Comparison of ENCODE assay signal across 8 cellular contexts in the genomic region with DNA sequence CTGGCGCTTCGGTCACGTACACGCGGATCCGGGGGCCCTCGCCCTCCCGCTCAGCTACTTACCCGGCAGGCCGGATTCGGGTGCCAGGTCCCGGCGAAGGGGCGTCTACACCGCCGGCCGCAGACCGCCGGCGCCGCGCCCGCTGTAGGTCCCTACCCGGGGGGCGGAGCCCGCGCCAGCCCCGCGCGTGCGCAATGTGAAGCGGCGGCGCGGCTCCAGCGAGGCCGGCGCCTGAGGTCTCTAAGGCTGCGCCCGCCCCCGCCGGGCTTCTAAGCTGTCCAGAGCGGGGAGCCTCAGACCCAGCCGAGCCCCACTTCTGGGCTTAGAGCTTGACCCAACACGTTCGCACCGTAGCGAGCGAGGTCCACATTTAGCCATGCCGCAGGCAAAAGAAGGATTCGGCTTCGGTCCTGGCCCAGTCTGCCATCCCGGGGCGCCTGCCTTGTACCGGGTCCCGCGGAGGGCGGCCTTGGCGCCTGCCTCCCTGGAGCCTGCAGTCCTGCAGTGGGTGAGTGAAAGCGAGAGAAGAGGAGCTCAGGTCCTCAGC.
DNase-seq lines count a peak whose midpoint lies in the region; ATAC-seq and TF ChIP-seq lines count a peak whose summit lies in the region.

A gene with protein sequence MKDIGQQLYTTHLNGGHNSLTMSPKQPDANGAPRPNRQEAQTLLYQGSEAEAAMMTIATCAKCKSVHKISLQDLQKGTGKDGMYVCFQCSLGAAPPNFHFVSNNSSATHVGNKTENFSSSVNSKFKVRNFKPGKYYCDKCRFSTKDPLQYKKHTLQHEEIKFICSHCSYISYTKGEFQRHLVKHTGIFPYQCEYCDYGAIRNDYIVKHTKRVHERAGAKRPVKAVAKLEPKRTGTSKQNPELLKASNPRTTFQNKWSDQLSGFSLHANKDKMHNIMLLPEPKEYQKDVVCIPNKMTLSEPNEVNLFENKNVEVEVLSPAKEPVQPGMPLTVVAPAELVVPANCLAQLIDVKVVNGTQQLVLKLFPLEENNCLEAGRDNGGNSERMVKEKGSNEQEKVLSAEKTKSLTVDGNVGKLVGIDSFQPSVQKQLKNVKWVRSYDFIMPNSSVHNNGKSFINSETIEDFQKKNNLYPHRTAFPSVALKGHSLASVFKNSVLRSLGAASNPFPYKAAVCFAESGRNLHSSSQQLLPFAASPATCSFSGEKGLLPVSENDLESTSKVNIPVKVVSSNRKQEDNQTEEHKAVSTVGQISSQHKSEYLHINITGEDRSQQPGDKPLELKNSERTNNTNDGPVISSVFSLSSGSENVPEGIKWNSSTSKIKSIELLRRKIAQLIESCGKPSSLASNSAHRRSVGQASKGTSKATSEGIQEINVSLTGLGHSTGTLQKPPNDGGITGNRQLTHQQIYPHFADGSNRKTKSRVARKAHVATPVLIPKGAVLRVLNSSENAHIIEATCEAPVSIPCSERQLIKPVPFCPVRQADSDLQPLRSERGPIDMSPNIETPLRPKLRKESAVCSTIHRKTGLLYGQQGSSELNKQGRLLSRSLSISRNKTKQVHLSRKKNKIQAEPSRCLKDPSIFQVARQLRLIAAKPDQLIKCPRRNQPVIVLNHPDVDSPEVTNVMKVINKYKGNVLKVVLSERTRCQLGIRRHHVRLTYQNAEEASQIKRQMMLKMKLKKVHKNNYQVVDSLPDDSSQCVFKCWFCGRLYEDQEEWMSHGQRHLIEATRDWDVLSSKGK (minus strand): TSS at position 172 of the 547 bp plus-strand sequence. CDS start 11,098 bp downstream, outside the sequence.

- H3K27ac ChIP-seq in mucosa of rectum (ENCODE audit: low read depth in 2 of 2, low read length in 2 of 2) = peak within 1 kb of the TSS in 1 of 2 donors; percentile 43

- DNase-seq in NCI-H2081 (lab: John Stamatoyannopoulos, UW) = peak; percentile 66 to 76
- DNase-seq in NCI-H2081 treated with DMSO at 0.1 percent for 48 hours (lab: John Stamatoyannopoulos, UW) = no peak
- peak; percentile 3 for DNase-seq in NCI-H510A treated with DMSO at 0.1 percent for 48 hours (lab: John Stamatoyannopoulos, UW)
- DNase-seq in activated CD8-positive, alpha-beta memory T cell treated with anti-CD3 and anti-CD28 coated beads, Interleukin-2, amount 50 U/mL, for 48 hours = peak; percentile 91
- peak; percentile 70 for DNase-seq in epithelial cell of esophagus (ENCODE audit: low read depth)
- DNase-seq in stimulated activated CD8-positive, alpha-beta memory T cell treated with anti-CD3 and anti-CD28 coated beads, Interleukin-4, amount 100 ng/mL, for 4 hours (ENCODE audit: low read depth in 2 of 2, low spot score in 1 of 2) = peak; percentile 57 to 61

- peak; percentile 57 for ATAC-seq in HG02870 (IDR thresholded peaks at IDR 0.05; ENCODE audit: unreplicated experiment)

- H3K36me3 ChIP-seq in mucosa of rectum (ENCODE audit: control insufficient read depth in 2 of 2, insufficient read depth in 2 of 2, low read length in 2 of 2) = peaks cover 0 to 5% of the 10 kb centered on the region in 2 donors

- H3K4me1 ChIP-seq in mucosa of rectum (ENCODE audit: control insufficient read depth in 2 of 2, insufficient read depth in 2 of 2, low read length in 2 of 2) = peaks cover 4 to 5% of the 10 kb centered on the region in 2 donors

- TF ChIP-seq CTCF in epithelial cell of esophagus (IDR thresholded peaks at IDR 0.05; ENCODE audit: insufficient read depth, low read depth, low read length, missing control alignments) = no peak

- peak within 1 kb of the TSS; percentile 14 to 59 for H3K9ac ChIP-seq in mucosa of rectum (ENCODE audit: low read depth in 1 of 2, low read length in 2 of 2)

- peak within 1 kb of the TSS; percentile 59 for H3K4me3 ChIP-seq in epithelial cell of esophagus (ENCODE audit: low read length)
- peak within 1 kb of the TSS; percentile 60 to 74 for H3K4me3 ChIP-seq in mucosa of rectum (ENCODE audit: low read length in 2 of 2)

- no peaks in the 10 kb centered on the region for H3K9me3 ChIP-seq in mucosa of rectum (ENCODE audit: control insufficient read depth in 2 of 2, low read length in 2 of 2)

- peaks cover 9 to 13% of the 10 kb centered on the region in 2 donors for H3K27me3 ChIP-seq in mucosa of rectum (ENCODE audit: control insufficient read depth in 2 of 2, insufficient read depth in 2 of 2, low read length in 2 of 2)
